In the genomic region with DNA sequence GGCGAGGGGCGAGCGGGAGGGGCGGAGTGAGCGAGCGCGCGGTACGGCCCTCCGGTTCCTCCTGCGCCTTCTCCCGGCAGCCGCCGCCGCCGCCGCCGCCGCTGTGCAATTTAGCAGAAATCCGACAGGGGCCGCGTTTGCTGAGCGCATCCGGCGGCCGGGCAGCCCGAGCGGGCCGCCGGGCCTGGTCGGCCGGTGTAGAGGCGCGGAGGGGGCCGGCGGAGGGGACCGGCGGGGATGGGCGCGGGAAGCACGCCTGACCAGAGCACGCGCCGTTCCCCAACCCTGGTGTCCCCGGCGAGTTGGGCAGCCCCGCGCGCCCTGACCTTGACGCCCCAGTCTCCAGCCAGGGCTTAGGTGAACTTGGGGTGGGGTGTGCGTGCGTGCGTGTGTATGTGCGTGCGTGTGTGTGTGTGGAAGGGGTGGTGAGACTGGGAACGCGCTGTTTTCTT, we compare ENCODE assay signal across 9 cellular contexts.
DNase-seq lines count a peak whose midpoint lies in the region; ATAC-seq and TF ChIP-seq lines count a peak whose summit lies in the region.
"Had no signal": no experiment of that assay in that cellular context is flagged by ENCODE, and none has a peak within 500 bp of the region (broad histone marks: within the 10 kb centered on the region; RNA-seq: fewer than 3 reads in every experiment).

No MANE protein-coding gene starts in this region.

- no peaks in the 10 kb centered on the region for H3K9me2 ChIP-seq in HCT116 (ENCODE audit: insufficient read depth)

- POLR2A ChIA-PET in HCT116 (lab: Charles Lee): no interaction called here

- H3K4me2 ChIP-seq in HCT116 (ENCODE audit: low read length) (peak overlapping the region; percentile 87), osteoblast (ENCODE audit: insufficient read depth, low read length) (peak overlapping the region; percentile 75)

- peak; percentile 48 for TF ChIP-seq RAD21 in HCT116 (IDR thresholded peaks at IDR 0.05; ENCODE audit: low read depth)

- H3K9me3 ChIP-seq in HCT116 (ENCODE audit: control insufficient read depth in 1 of 2, insufficient read depth in 1 of 2, low read depth in 1 of 2, low read length in 2 of 2): no peaks in the 10 kb centered on the region
- H3K9me3 ChIP-seq in osteoblast (ENCODE audit: low read depth, low read length): no peaks in the 10 kb centered on the region

- peaks cover 33% of the 10 kb centered on the region for H3K4me1 Mint-ChIP-seq in activated naive CD4-positive, alpha-beta T cell treated with anti-CD3 and anti-CD28 coated beads for 36 hours (ENCODE audit: low read depth)
- H3K4me1 Mint-ChIP-seq in glutamatergic neuron (ENCODE audit: low read depth, unreplicated experiment) (peaks cover 20% of the 10 kb centered on the region), CD14-positive monocyte (peaks cover 15% of the 10 kb centered on the region)

- peak overlapping the region; percentile 23; the same call in 1 of the 2 replicates for H3K9ac ChIP-seq in HCT116 (ENCODE audit: low read length)

- peak; percentile 10 to 42 (median 41); a peak in 4 of 6 replicates for TF ChIP-seq CTCF in HCT116 (IDR thresholded peaks at IDR 0.05 in 2 of 3, conservative IDR thresholded peaks at IDR 0.05 in 1 of 3; ENCODE audit: borderline replicate concordance in 1 of 3, insufficient read depth in 1 of 3, low read depth in 2 of 3, low read length in 2 of 3)
- TF ChIP-seq CTCF in glutamatergic neuron (IDR thresholded peaks at IDR 0.05; ENCODE audit: partially characterized antibody, unreplicated experiment): peak; percentile 80
- peak; percentile 12 for TF ChIP-seq CTCF in osteoblast (IDR thresholded peaks at IDR 0.05; ENCODE audit: extremely low read depth, low read depth, low read length)
- TF ChIP-seq CTCF in CD14-positive monocyte (IDR thresholded peaks at IDR 0.05): no peak

- H3K36me3 ChIP-seq in HCT116 (ENCODE audit: control insufficient read depth in 1 of 2, insufficient read depth in 2 of 2, low read length in 2 of 2) (no peaks in the 10 kb centered on the region), osteoblast (ENCODE audit: insufficient read depth, low read length) (no peaks in the 10 kb centered on the region)

- ATAC-seq in HCT116: peak; percentile 94

- CTCF ChIA-PET in HCT116 (lab: Charles Lee): no interaction called here
- CTCF ChIA-PET in activated naive CD4-positive, alpha-beta T cell treated with anti-CD3 and anti-CD28 coated beads for 36 hours (lab: Charles Lee): interaction anchor here (1.4 kb wide), 1 partner anchor 8 kb away, joined by 3 read pairs; no protein-coding TSS in a partner anchor

- peak overlapping the region; percentile 79 for H3K4me3 Mint-ChIP-seq in activated naive CD4-positive, alpha-beta T cell treated with anti-CD3 and anti-CD28 coated beads for 36 hours
- H3K4me3 Mint-ChIP-seq in glutamatergic neuron (ENCODE audit: unreplicated experiment) (peak overlapping the region; percentile 90), CD14-positive monocyte (peak overlapping the region in 1 of 2 donors; percentile 80)

- H3K27ac Mint-ChIP-seq in activated naive CD4-positive, alpha-beta T cell treated with anti-CD3 and anti-CD28 coated beads for 36 hours: no peak overlapping the region
- H3K27ac Mint-ChIP-seq in glutamatergic neuron (ENCODE audit: unreplicated experiment) (peak overlapping the region; percentile 79), CD14-positive monocyte (no peak overlapping the region)
- H3K27ac Mint-ChIP-seq: CD4-positive, CD25-positive, alpha-beta regulatory T cell had no signal

- RAD21 ChIA-PET in HCT116 (lab: Charles Lee; ENCODE audit: low non-redundant PET in 1 of 2, low total read pairs in 2 of 2, uncharacterized antibody in 2 of 2, unreplicated experiment in 2 of 2): no interaction called here

- H3K4me3 ChIP-seq in HCT116 (replicated peaks in 1 of 2; ENCODE audit: low read depth in 1 of 2, low read length in 2 of 2): peak overlapping the region; percentile 21 to 59
- H3K4me3 ChIP-seq in osteoblast (ENCODE audit: insufficient read depth, low read length): peak overlapping the region; percentile 68

- no peak overlapping the region for H3K27ac ChIP-seq in HCT116 (ENCODE audit: low read depth, low read length)
- H3K27ac ChIP-seq in osteoblast (ENCODE audit: low read depth, low read length): no peak overlapping the region

- H3K79me2 ChIP-seq in HCT116 (ENCODE audit: insufficient read depth, low read length) (no peaks in the 10 kb centered on the region), osteoblast (ENCODE audit: insufficient read depth, low read length) (no peaks in the 10 kb centered on the region)

- no peaks in the 10 kb centered on the region for H3K9me3 Mint-ChIP-seq in activated naive CD4-positive, alpha-beta T cell treated with anti-CD3 and anti-CD28 coated beads for 36 hours
- H3K9me3 Mint-ChIP-seq in glutamatergic neuron (ENCODE audit: unreplicated experiment) (peaks cover 16% of the 10 kb centered on the region), CD14-positive monocyte (peaks cover 0 to 16% (median 8%) of the 10 kb centered on the region in 7 donors)

- peaks cover 2% of the 10 kb centered on the region for H3K36me3 Mint-ChIP-seq in activated naive CD4-positive, alpha-beta T cell treated with anti-CD3 and anti-CD28 coated beads for 36 hours (ENCODE audit: low read depth)
- H3K36me3 Mint-ChIP-seq in glutamatergic neuron (ENCODE audit: unreplicated experiment): no peaks in the 10 kb centered on the region
- peaks cover 0 to 11% of the 10 kb centered on the region in 2 donors for H3K36me3 Mint-ChIP-seq in CD14-positive monocyte

- H3K27me3 Mint-ChIP-seq in activated naive CD4-positive, alpha-beta T cell treated with anti-CD3 and anti-CD28 coated beads for 36 hours (ENCODE audit: low read depth): peaks cover 58% of the 10 kb centered on the region
- H3K27me3 Mint-ChIP-seq in glutamatergic neuron (ENCODE audit: unreplicated experiment) (peaks cover 28% of the 10 kb centered on the region), CD14-positive monocyte (ENCODE audit: low read depth in 3 of 3) (peaks cover 75 to 82% (median 79%) of the 10 kb centered on the region in 3 donors)

- no peak overlapping the region for H2AFZ ChIP-seq in HCT116 (ENCODE audit: low read depth, low read length, poor library complexity, severe bottlenecking)
- H2AFZ ChIP-seq in osteoblast (ENCODE audit: low read length): no peak overlapping the region

- no TSS peak for BruUV-seq in HCT116 (replicated peaks; lab: Mats Ljungman, UMichigan)

- peaks cover 18% of the 10 kb centered on the region; the same call in 1 of the 2 replicates for H3K27me3 ChIP-seq in HCT116 (ENCODE audit: insufficient read depth, low read length)
- H3K27me3 ChIP-seq in osteoblast (ENCODE audit: insufficient read depth, low read length): peaks cover 56% of the 10 kb centered on the region

- H4K20me1 ChIP-seq in HCT116 (ENCODE audit: insufficient read depth): no peaks in the 10 kb centered on the region
- no peaks in the 10 kb centered on the region for H4K20me1 ChIP-seq in osteoblast (ENCODE audit: insufficient read depth, low read length)

- intact Hi-C loops in HCT116 (cut with micrococcal nuclease) (loop anchor here (5.0 to 10.0 kb wide), 2 partner anchors 177 to 425 kb away; no protein-coding TSS in a partner anchor), CD14-positive monocyte (cut with micrococcal nuclease) (no loop called here)
- intact Hi-C loops in activated naive CD4-positive, alpha-beta T cell treated with anti-CD3 and anti-CD28 coated beads for 36 hours (cut with micrococcal nuclease): loop anchor here (1.0 to 10.0 kb wide), 4 partner anchors 177 to 1130 kb away; partner anchors contain the start of gene C19orf12

- H3K4me1 ChIP-seq in HCT116 (ENCODE audit: control insufficient read depth in 1 of 2, insufficient read depth in 2 of 2, low read length in 2 of 2) (peaks cover 2 to 8% of the 10 kb centered on the region in 2 experiments; a peak in 2 of 4 replicates), osteoblast (ENCODE audit: insufficient read depth, low read length) (peaks cover 2% of the 10 kb centered on the region)

- DNase-seq in DMS153 (lab: John Stamatoyannopoulos, UW) (peak; percentile 2), DMS153 treated with DMSO at 0.1 percent for 48 hours (lab: John Stamatoyannopoulos, UW; ENCODE audit: unreplicated experiment) (no peak), HCT116 (ENCODE audit: low read depth, low spot score) (peak; percentile 13), NCI-H2227 treated with DMSO at 0.1 percent for 48 hours (lab: John Stamatoyannopoulos, UW) (peak; percentile 83), glutamatergic neuron (peak; percentile 90), osteoblast (ENCODE audit: insufficient read length, low spot score, missing footprints) (peak; percentile 99), CD14-positive monocyte (ENCODE audit: low spot score) (no peak)
- DNase-seq in activated naive CD4-positive, alpha-beta T cell treated with anti-CD3 and anti-CD28 coated beads for 36 hours: peak; percentile 70

- TF ChIP-seq POLR2A in HCT116 (IDR thresholded peaks at IDR 0.05; ENCODE audit: borderline replicate concordance, extremely low read depth, insufficient read depth, insufficient read length): no peak

TF ChIP-seq in HCT116, 20 proteins besides CTCF, POLR2A, EP300 and RAD21:
- TF ChIP-seq SP1 (IDR thresholded peaks at IDR 0.05; ENCODE audit: low read depth) (no peak), FOSL1 (IDR thresholded peaks at IDR 0.05; ENCODE audit: low read depth) (no peak), EGR1 (IDR thresholded peaks at IDR 0.05; ENCODE audit: low read depth) (no peak), ELF1 (IDR thresholded peaks at IDR 0.05; ENCODE audit: borderline replicate concordance, low read depth) (no peak), ZNF274 (IDR thresholded peaks at IDR 0.05; ENCODE audit: low read depth, low read length) (no peak), CBX3 (IDR thresholded peaks at IDR 0.05; ENCODE audit: low read depth) (no peak), EZH2 (IDR thresholded peaks at IDR 0.05) (no peak), YY1 (IDR thresholded peaks at IDR 0.05; ENCODE audit: extremely low read depth, insufficient replicate concordance, low read depth, low read length) (no peak)

Comparison
In these comparisons a context has a peak if more than half of its experiments do, and no peak if none do; other contexts are left out.
1. DNase-seq: peak in DMS153 (single experiment), HCT116 (single experiment), NCI-H2227 treated with DMSO at 0.1 percent for 48 hours (single experiment), activated naive CD4-positive, alpha-beta T cell treated with anti-CD3 and anti-CD28 coated beads for 36 hours (single experiment), glutamatergic neuron (single experiment) and osteoblast (single experiment); none in DMS153 treated with DMSO at 0.1 percent for 48 hours (single experiment) and CD14-positive monocyte (single experiment).
2. intact Hi-C loops: an anchor here in HCT116 (5.0 to 10.0 kb wide) and activated naive CD4-positive, alpha-beta T cell treated with anti-CD3 and anti-CD28 coated beads for 36 hours (1.0 to 10.0 kb wide); none called in CD14-positive monocyte.